21 cellular contexts compared by ENCODE assay signal in the genomic region with DNA sequence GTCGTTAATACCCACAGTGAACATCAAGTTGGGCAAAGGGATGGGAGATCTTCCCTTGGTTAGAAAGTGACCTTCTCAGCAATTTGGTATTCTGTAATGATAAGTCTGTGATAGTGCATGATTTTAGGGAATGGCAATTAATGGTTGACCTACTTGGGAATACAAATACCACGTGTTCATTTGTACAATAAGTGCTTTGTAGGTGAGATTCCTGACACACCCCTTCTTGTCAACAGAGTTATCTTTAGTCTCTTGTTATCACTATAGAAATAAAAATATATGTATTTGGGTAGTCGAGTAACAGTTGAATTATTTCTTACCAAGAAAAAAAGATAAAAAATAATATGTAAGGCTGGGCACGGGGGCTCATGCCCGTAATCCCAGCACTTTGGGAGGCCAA. TPM values are rescaled to one million over a fixed set of nuclear protein-coding genes. Genes with fewer than 3 reads are reported as not detected.
DNase-seq lines count a peak whose midpoint lies in the region; ATAC-seq and TF ChIP-seq lines count a peak whose summit lies in the region.
"Had no signal": no experiment of that assay in that cellular context is flagged by ENCODE, and none has a peak within 500 bp of the region (broad histone marks: within the 10 kb centered on the region; RNA-seq: fewer than 3 reads in every experiment).

No MANE protein-coding gene starts in this region.

- 80% methylated on average over 5 of the region's 5 CpGs for WGBS in hepatocyte (ENCODE audit: low lambda C conversion rate, missing lambda C conversion rate)

- H3F3A ChIP-seq in PC-3 (ENCODE audit: low read length, unreplicated experiment) = no peaks in the 10 kb centered on the region

- intact Hi-C loops in PC-3 (cut with micrococcal nuclease) (no loop called here), upper lobe of right lung (cut with DNase I) (no loop called here)

- H3K4me3 ChIP-seq in PC-3 (ENCODE audit: low read length) (no peak overlapping the region), hepatocyte (no peak overlapping the region), upper lobe of right lung (no peak overlapping the region)
- H3K4me3 ChIP-seq: left lung, tibial nerve had no signal

- peaks cover 60% of the 10 kb centered on the region for H3K4me1 Mint-ChIP-seq in activated naive CD8-positive, alpha-beta T cell (ENCODE audit: low read depth)
- peaks cover 39% of the 10 kb centered on the region for H3K4me1 Mint-ChIP-seq in activated naive CD8-positive, alpha-beta T cell treated with anti-CD3 and anti-CD28 coated beads for 36 hours
- peaks cover 37 to 47% of the 10 kb centered on the region in 2 donors for H3K4me1 Mint-ChIP-seq in stimulated activated naive B cell treated with anti-CD40 and anti-IgM and Interleukin-4, amounts not matched to agents 10 μg/mL and 1 μg/mL and 100 μg/mL, for 72 hours

- no peak for DNase-seq in activated naive CD8-positive, alpha-beta T cell treated with anti-CD3 and anti-CD28 coated beads for 36 hours
- no peak for DNase-seq in PC-3
- peak; percentile 8 for DNase-seq in hepatocyte (ENCODE audit: low spot score)
- DNase-seq in stimulated activated naive B cell treated with anti-CD40 and anti-IgM and Interleukin-4, amounts not matched to agents 10 μg/mL and 1 μg/mL and 100 μg/mL, for 72 hours = no peak
- no peak for DNase-seq in activated naive CD4-positive, alpha-beta T cell treated with anti-CD3 and anti-CD28 coated beads, Interleukin-2, amount 50 U/mL, for 72 hours (ENCODE audit: low spot score in 2 of 2)
- no peak for DNase-seq in NCI-H2081 treated with DMSO at 0.1 percent for 48 hours (lab: John Stamatoyannopoulos, UW)
- DNase-seq in upper lobe of right lung = no peak
- DNase-seq: activated CD4-positive, alpha-beta T cell treated with anti-CD3 and anti-CD28 coated beads, Interleukin-2, amount 10 ng/mL, durations not matched to agents 24 days and 14 days; GOT3; immature natural killer cell; NCI-H1417 treated with DMSO at 0.1 percent for 48 hours; NCI-H2107; NCI-H510A; stimulated activated CD4-positive, alpha-beta T cell treated with anti-CD3 and anti-CD28 coated beads, Interleukin-4, amount 100 ng/mL, for 24 hours; stimulated activated naive CD8-positive, alpha-beta T cell treated with anti-CD3 and anti-CD28 coated beads, Interleukin-15, Interleukin-2, amounts not matched to agents 100 U/mL and 50 U/mL, for 24 hours had no signal

- POLR2A ChIA-PET in PC-3 (lab: Charles Lee; ENCODE audit: unreplicated experiment) = interaction anchor here (0.6 kb wide), 1 partner anchor 32 kb away, joined by 3 read pairs; no protein-coding TSS in a partner anchor

- no peak overlapping the region for H2AFZ ChIP-seq in PC-3 (ENCODE audit: low read length)
- no peak overlapping the region for H2AFZ ChIP-seq in hepatocyte

- H3K27ac Mint-ChIP-seq in activated naive CD8-positive, alpha-beta T cell = peak overlapping the region; percentile 41
- no peak overlapping the region for H3K27ac Mint-ChIP-seq in activated naive CD8-positive, alpha-beta T cell treated with anti-CD3 and anti-CD28 coated beads for 36 hours
- H3K27ac Mint-ChIP-seq in stimulated activated naive B cell treated with anti-CD40 and anti-IgM and Interleukin-4, amounts not matched to agents 10 μg/mL and 1 μg/mL and 100 μg/mL, for 72 hours = peak overlapping the region; percentile 59
- H3K27ac Mint-ChIP-seq in activated naive CD4-positive, alpha-beta T cell treated with anti-CD3 and anti-CD28 coated beads, Interleukin-2, amount 50 U/mL, for 72 hours = no peak overlapping the region
- H3K27ac Mint-ChIP-seq: activated CD4-positive, alpha-beta T cell treated with anti-CD3 and anti-CD28 coated beads, Interleukin-2, amount 10 ng/mL, durations not matched to agents 24 days and 14 days; activated T-helper 2 cell treated with anti-CD3 and anti-CD28 coated beads, Interferon-gamma antibody, Interleukin-2, Interleukin-4, amounts not matched to agents 10 μg/mL and 5 μg/mL and 100 μg/mL, durations not matched to agents 14 hours and 24 hours and 36 hours; T-helper 1 cell treated with Interleukin-12 subunit alpha and Interleukin-12 subunit beta and Interleukin-4 antibody, amounts not matched to agents 30 μg/mL and 1 μg/mL, for 36 hours had no signal

- H3K4me2 ChIP-seq in PC-3 (ENCODE audit: low read length) (peak overlapping the region; percentile 98), hepatocyte (peak overlapping the region; percentile 47)

- no peaks in the 10 kb centered on the region for H3K27me3 Mint-ChIP-seq in activated naive CD8-positive, alpha-beta T cell
- no peaks in the 10 kb centered on the region for H3K27me3 Mint-ChIP-seq in activated naive CD8-positive, alpha-beta T cell treated with anti-CD3 and anti-CD28 coated beads for 36 hours
- no peaks in the 10 kb centered on the region for H3K27me3 Mint-ChIP-seq in stimulated activated naive B cell treated with anti-CD40 and anti-IgM and Interleukin-4, amounts not matched to agents 10 μg/mL and 1 μg/mL and 100 μg/mL, for 72 hours
- H3K27me3 Mint-ChIP-seq: activated CD4-positive, alpha-beta T cell treated with anti-CD3 and anti-CD28 coated beads, Interleukin-2, amount 10 ng/mL, durations not matched to agents 24 days and 14 days had no signal

- H3K36me3 Mint-ChIP-seq in activated naive CD8-positive, alpha-beta T cell = no peaks in the 10 kb centered on the region
- peaks cover 25% of the 10 kb centered on the region for H3K36me3 Mint-ChIP-seq in activated naive CD8-positive, alpha-beta T cell treated with anti-CD3 and anti-CD28 coated beads for 36 hours
- peaks cover 16 to 47% of the 10 kb centered on the region in 2 donors for H3K36me3 Mint-ChIP-seq in stimulated activated naive B cell treated with anti-CD40 and anti-IgM and Interleukin-4, amounts not matched to agents 10 μg/mL and 1 μg/mL and 100 μg/mL, for 72 hours
- peaks cover 4 to 17% of the 10 kb centered on the region in 2 donors for H3K36me3 Mint-ChIP-seq in activated naive CD4-positive, alpha-beta T cell treated with anti-CD3 and anti-CD28 coated beads, Interleukin-2, amount 50 U/mL, for 72 hours

- H4K20me1 ChIP-seq in PC-3 (ENCODE audit: low read length) (peaks cover 36% of the 10 kb centered on the region), hepatocyte (ENCODE audit: insufficient read depth, poor library complexity, severe bottlenecking) (peaks cover 43% of the 10 kb centered on the region)

- H3K9me3 Mint-ChIP-seq in activated naive CD8-positive, alpha-beta T cell (ENCODE audit: low read depth) = no peaks in the 10 kb centered on the region
- H3K9me3 Mint-ChIP-seq in activated naive CD8-positive, alpha-beta T cell treated with anti-CD3 and anti-CD28 coated beads for 36 hours = no peaks in the 10 kb centered on the region
- no peaks in the 10 kb centered on the region for H3K9me3 Mint-ChIP-seq in stimulated activated naive B cell treated with anti-CD40 and anti-IgM and Interleukin-4, amounts not matched to agents 10 μg/mL and 1 μg/mL and 100 μg/mL, for 72 hours
- peaks cover 0 to under 1% of the 10 kb centered on the region in 2 donors for H3K9me3 Mint-ChIP-seq in activated naive CD4-positive, alpha-beta T cell treated with anti-CD3 and anti-CD28 coated beads, Interleukin-2, amount 50 U/mL, for 72 hours
- H3K9me3 Mint-ChIP-seq: activated T-helper 2 cell treated with anti-CD3 and anti-CD28 coated beads, Interferon-gamma antibody, Interleukin-2, Interleukin-4, amounts not matched to agents 10 μg/mL and 5 μg/mL and 100 μg/mL, durations not matched to agents 14 hours and 24 hours and 36 hours; immature natural killer cell; T-helper 1 cell treated with Interleukin-12 subunit alpha and Interleukin-12 subunit beta and Interleukin-4 antibody, amounts not matched to agents 30 μg/mL and 1 μg/mL, for 36 hours had no signal

- H3K36me3 ChIP-seq in PC-3 (ENCODE audit: low read depth, low read length) (peaks cover 22% of the 10 kb centered on the region), hepatocyte (replicated peaks; ENCODE audit: insufficient read depth, low read depth) (no peaks in the 10 kb centered on the region), upper lobe of right lung (peaks cover 24% of the 10 kb centered on the region)

- H3K9me2 ChIP-seq in PC-3 (replicated peaks; ENCODE audit: low read length) = no peaks in the 10 kb centered on the region
- no peaks in the 10 kb centered on the region for H3K9me2 ChIP-seq in hepatocyte (replicated peaks; ENCODE audit: insufficient read depth)

- ATAC-seq in PC-3 = no peak
- ATAC-seq in stimulated activated naive B cell treated with anti-CD40 and anti-IgM and Interleukin-4, amounts not matched to agents 10 μg/mL and 1 μg/mL and 100 μg/mL, for 72 hours (replicated peaks) = no peak
- ATAC-seq in activated naive CD4-positive, alpha-beta T cell treated with anti-CD3 and anti-CD28 coated beads, Interleukin-2, amount 50 U/mL, for 72 hours = no peak
- no peak for ATAC-seq in upper lobe of right lung
- ATAC-seq: stimulated activated naive CD8-positive, alpha-beta T cell treated with anti-CD3 and anti-CD28 coated beads, Interleukin-15, Interleukin-2, amounts not matched to agents 100 U/mL and 50 U/mL, for 24 hours had no signal

- BruUV-seq in PC-3 (replicated peaks; lab: Mats Ljungman, UMichigan) = no TSS peak

- H3K27ac ChIP-seq in PC-3 (ENCODE audit: low read length) (peak overlapping the region; percentile 87), hepatocyte (peak overlapping the region; percentile 56), upper lobe of right lung (no peak overlapping the region)

- TF ChIP-seq CTCF in PC-3 (conservative IDR thresholded peaks at IDR 0.05; ENCODE audit: low read depth, low read length) (no peak), hepatocyte (IDR thresholded peaks at IDR 0.05; ENCODE audit: poor library complexity) (no peak), upper lobe of right lung (IDR thresholded peaks at IDR 0.05) (no peak)

- H3K9ac ChIP-seq in PC-3 (ENCODE audit: low read length) = no peak overlapping the region

- peaks cover 33% of the 10 kb centered on the region for H3K4me1 ChIP-seq in PC-3 (ENCODE audit: insufficient read depth, low read length)
- H3K4me1 ChIP-seq in hepatocyte (ENCODE audit: insufficient read depth) = peaks cover 32% of the 10 kb centered on the region
- H3K4me1 ChIP-seq in upper lobe of right lung = peaks cover 48% of the 10 kb centered on the region

- H3K9me3 ChIP-seq in PC-3 (ENCODE audit: low read length) (no peaks in the 10 kb centered on the region), hepatocyte (ENCODE audit: low read depth) (no peaks in the 10 kb centered on the region), upper lobe of right lung (no peaks in the 10 kb centered on the region)
- H3K9me3 ChIP-seq: BE2C, left lung, tibial nerve had no signal

- H3K27me3 ChIP-seq in PC-3 (ENCODE audit: low read length) = no peaks in the 10 kb centered on the region
- H3K27me3 ChIP-seq in hepatocyte = no peaks in the 10 kb centered on the region
- no peaks in the 10 kb centered on the region for H3K27me3 ChIP-seq in upper lobe of right lung
- H3K27me3 ChIP-seq: BE2C, left lung, tibial nerve had no signal

- H3K4me3 Mint-ChIP-seq in activated naive CD8-positive, alpha-beta T cell = no peak overlapping the region
- H3K4me3 Mint-ChIP-seq in activated naive CD8-positive, alpha-beta T cell treated with anti-CD3 and anti-CD28 coated beads for 36 hours = no peak overlapping the region
- no peak overlapping the region for H3K4me3 Mint-ChIP-seq in stimulated activated naive B cell treated with anti-CD40 and anti-IgM and Interleukin-4, amounts not matched to agents 10 μg/mL and 1 μg/mL and 100 μg/mL, for 72 hours
- H3K4me3 Mint-ChIP-seq: activated CD4-positive, alpha-beta T cell treated with anti-CD3 and anti-CD28 coated beads, Interleukin-2, amount 10 ng/mL, durations not matched to agents 24 days and 14 days; immature natural killer cell; T-helper 1 cell treated with Interleukin-12 subunit alpha and Interleukin-12 subunit beta and Interleukin-4 antibody, amounts not matched to agents 30 μg/mL and 1 μg/mL, for 36 hours had no signal

- CTCF ChIA-PET in PC-3 (lab: Charles Lee) = no interaction called here

- H3K79me2 ChIP-seq in PC-3 (ENCODE audit: low read length) = peaks cover 95% of the 10 kb centered on the region
- H3K79me2 ChIP-seq in hepatocyte = peaks cover 90% of the 10 kb centered on the region

RNA-seq across cellular contexts. Expression of gene SEC23IP, which starts 4.8 kb away (rescaled TPM):
- total RNA-seq in activated naive CD8-positive, alpha-beta T cell treated with anti-CD3 and anti-CD28 coated beads for 36 hours = 10 to 100 TPM; 79.8 to 88.6 TPM
- total RNA-seq in PC-3 (2014; rRNA removed) (39.3 and 42.7 TPM in 2 replicates), hepatocyte (27.2 and 27.4 TPM in 2 replicates), upper lobe of right lung (58.6 TPM)
- polyA plus RNA-seq in hepatocyte = 39.9 and 46.8 TPM in 2 replicates
- 10 to 100 TPM; 59.5 to 71.0 TPM for total RNA-seq in activated naive CD4-positive, alpha-beta T cell treated with anti-CD3 and anti-CD28 coated beads, Interleukin-2, amount 50 U/mL, for 72 hours

RNA-seq across cellular contexts. Expression of gene MCMBP, which starts 24.7 kb away (rescaled TPM):
- 100 to 1,000 TPM; 120 to 121 TPM for total RNA-seq in activated naive CD8-positive, alpha-beta T cell treated with anti-CD3 and anti-CD28 coated beads for 36 hours
- total RNA-seq in PC-3 (2014; rRNA removed) (34.7 and 36.1 TPM in 2 replicates), hepatocyte (36.1 and 45.3 TPM in 2 replicates), upper lobe of right lung (54.7 TPM)
- polyA plus RNA-seq in hepatocyte = 25.3 and 33.8 TPM in 2 replicates
- total RNA-seq in activated naive CD4-positive, alpha-beta T cell treated with anti-CD3 and anti-CD28 coated beads, Interleukin-2, amount 50 U/mL, for 72 hours = 10 to 100 TPM; 51.8 to 84.6 TPM

Comparison
In these comparisons a context has a peak if more than half of its experiments do, and no peak if none do; other contexts are left out.
1. H3K27ac Mint-ChIP-seq: peak in activated naive CD8-positive, alpha-beta T cell (single experiment) and stimulated activated naive B cell treated with anti-CD40 and anti-IgM and Interleukin-4, amounts not matched to agents 10 μg/mL and 1 μg/mL and 100 μg/mL, for 72 hours (single experiment); none in activated naive CD8-positive, alpha-beta T cell treated with anti-CD3 and anti-CD28 coated beads for 36 hours (single experiment) and activated naive CD4-positive, alpha-beta T cell treated with anti-CD3 and anti-CD28 coated beads, Interleukin-2, amount 50 U/mL, for 72 hours (0 of 2).